8 cellular contexts compared by ENCODE assay signal in genomic region chr17:74960739-74961342, GRCh38. TPM values are rescaled to one million over a fixed set of nuclear protein-coding genes. Genes with fewer than 3 reads are reported as not detected.
DNase-seq lines count a peak whose midpoint lies in the region; ATAC-seq and TF ChIP-seq lines count a peak whose summit lies in the region.

No MANE protein-coding gene starts in this region.

- in situ Hi-C loops in mammary epithelial cell (cut with MboI; ENCODE audit: low sequenced_read_pairs in 2 of 2): loop anchor here (10.0 kb wide), 1 partner anchor 244 kb away; the partner anchor contains the start of gene NUP85 (in 2 of the 2)

- 80% methylated on average over 4 of the region's 17 CpGs for WGBS in mammary epithelial cell (ENCODE audit: low coverage, missing lambda C conversion rate)
- 33 to 60% methylated on average over 13 to 17 of the region's 17 CpGs for WGBS in aorta, 2 donors

- H3K4me2 ChIP-seq in mammary epithelial cell (ENCODE audit: insufficient read depth, low read depth, low read length): no peak overlapping the region

- H3K79me2 ChIP-seq in mammary epithelial cell (ENCODE audit: insufficient read depth, low read length): no peaks in the 10 kb centered on the region

- no TSS peak for BruUV-seq in mammary epithelial cell (replicated peaks; lab: Mats Ljungman, UMichigan)

- dilution Hi-C loops in mammary epithelial cell (cut with HindIII; ENCODE audit: low sequenced_read_pairs): no loop called here

- no peaks in the 10 kb centered on the region for H4K20me1 ChIP-seq in mammary epithelial cell (ENCODE audit: insufficient read depth, low read length)

- H3K27me3 ChIP-seq in mammary epithelial cell (ENCODE audit: insufficient read depth, low read length) (no peaks in the 10 kb centered on the region), aorta (ENCODE audit: control insufficient read depth in 1 of 2, insufficient read depth in 2 of 2, low read length in 1 of 2) (no peaks in the 10 kb centered on the region)

- intact Hi-C loops in mammary epithelial cell (cut with micrococcal nuclease): loop anchor here (1.0 to 5.0 kb wide), 11 partner anchors 45 to 277 kb away; partner anchors contain the start of genes ATP5PD, FDXR, MRPL58 and NT5C
- intact Hi-C loops in aorta (cut with DNase I): loop anchor here (5.0 kb wide), 4 partner anchors 51 to 241 kb away; partner anchors contain the start of genes MRPL58 (in 2 of the 2) and ARMC7 (in 1 of the 2)

- H3K9ac ChIP-seq in mammary epithelial cell (ENCODE audit: insufficient read depth, low read length): no peak overlapping the region

- ATAC-seq in naive thymus-derived CD8-positive, alpha-beta T cell: peak; percentile 45 to 46
- ATAC-seq in aorta (ENCODE audit: low FRiP score): no peak
- no peak for ATAC-seq in HG02588 (IDR thresholded peaks at IDR 0.05; ENCODE audit: unreplicated experiment)
- no peak for ATAC-seq in GM18870 (IDR thresholded peaks at IDR 0.05; ENCODE audit: unreplicated experiment)

- CTCF ChIA-PET in HEK293T (lab: Yijun Ruan, JAX): interaction anchor here (0.6 to 4.0 kb wide), 47 partner anchors 9 to 328 kb away, joined by 3 to 60 read pairs (median 5); partner anchors contain the start of genes CDR2L, FDXR, HID1 and MIF4GD
- CTCF ChIA-PET in mammary epithelial cell (lab: Charles Lee; ENCODE audit: low non-redundant PET): interaction anchor here (0.6 to 1.0 kb wide), 4 partner anchors 32 to 640 kb away, joined by 3 to 11 read pairs (median 8); partner anchors contain the start of gene MRPL58

- H3K27ac Mint-ChIP-seq in naive thymus-derived CD8-positive, alpha-beta T cell: peak overlapping the region in 2 of 10 donors; percentile 51 to 57

- no peaks in the 10 kb centered on the region for H3K36me3 ChIP-seq in mammary epithelial cell (ENCODE audit: insufficient read depth, low read length)
- no peaks in the 10 kb centered on the region for H3K36me3 ChIP-seq in aorta (ENCODE audit: control insufficient read depth in 1 of 2, insufficient read depth in 2 of 2, low read length in 1 of 2)

- H3K9me3 ChIP-seq in mammary epithelial cell (replicated peaks; ENCODE audit: insufficient read depth, low read length) (no peaks in the 10 kb centered on the region), aorta (ENCODE audit: control insufficient read depth, low read length) (no peaks in the 10 kb centered on the region)

- H3K4me3 ChIP-seq in mammary epithelial cell (replicated peaks in 1 of 3; ENCODE audit: insufficient read depth in 1 of 3, low read depth in 2 of 3, low read length in 3 of 3): no peak overlapping the region
- H3K4me3 ChIP-seq in aorta (ENCODE audit: low read length in 2 of 2): no peak overlapping the region

- POLR2A ChIA-PET in HEK293T (lab: Yijun Ruan, JAX): interaction anchor here (0.6 to 2.9 kb wide), 13 partner anchors 22 to 242 kb away, joined by 3 to 66 read pairs (median 4); partner anchors contain the start of genes ARMC7, CDR2L, FDXR and MRPL58
- POLR2A ChIA-PET in naive thymus-derived CD8-positive, alpha-beta T cell (lab: Charles Lee): interaction anchor here (0.5 to 2.5 kb wide), 12 partner anchors 9 to 241 kb away, joined by 3 to 19 read pairs (median 5); partner anchors contain the start of genes HID1, MRPL58 and NT5C

- no peaks in the 10 kb centered on the region for H3K36me3 Mint-ChIP-seq in naive thymus-derived CD8-positive, alpha-beta T cell

- H3K27ac ChIP-seq in mammary epithelial cell (ENCODE audit: insufficient read depth, low read depth, low read length) (no peak overlapping the region), aorta (ENCODE audit: low read depth in 1 of 2, low read length in 2 of 2) (no peak overlapping the region)

- peak; percentile 11 to 49 for TF ChIP-seq CTCF in mammary epithelial cell (conservative IDR thresholded peaks at IDR 0.05 in 1 of 2, IDR thresholded peaks at IDR 0.05 in 1 of 2; ENCODE audit: extremely low read depth in 1 of 2, insufficient read depth in 1 of 2, low read depth in 1 of 2, low read length in 2 of 2)

- H2AFZ ChIP-seq in mammary epithelial cell (ENCODE audit: low read depth, low read length): peak overlapping the region; percentile 5

- peaks cover 3 to 10% (median 4%) of the 10 kb centered on the region in 4 donors for H3K4me1 Mint-ChIP-seq in naive thymus-derived CD8-positive, alpha-beta T cell

- peak; percentile 25 for DNase-seq in CD1c-positive myeloid dendritic cell (ENCODE audit: extremely low spot score)
- peak; percentile 83 for DNase-seq in HEK293T (ENCODE audit: extremely low spot score)
- peak; percentile 65 for DNase-seq in SKM-1 treated with dmso at 0.1 percent for 144 hours (lab: John Stamatoyannopoulos, UW; ENCODE audit: unreplicated experiment)
- peak; percentile 32 for DNase-seq in mammary epithelial cell
- DNase-seq in naive thymus-derived CD8-positive, alpha-beta T cell: peak in 6 of 10 donors; percentile 17 to 70 (median 24)
- no peak for DNase-seq in aorta

- H3K4me1 ChIP-seq in mammary epithelial cell (ENCODE audit: insufficient read depth, low read length): peaks cover 18% of the 10 kb centered on the region
- no peaks in the 10 kb centered on the region for H3K4me1 ChIP-seq in aorta (ENCODE audit: control insufficient read depth in 1 of 2, insufficient read depth in 2 of 2, low read length in 2 of 2)

- no peaks in the 10 kb centered on the region for H3K9me3 Mint-ChIP-seq in naive thymus-derived CD8-positive, alpha-beta T cell

- no peak overlapping the region for H3K4me3 Mint-ChIP-seq in naive thymus-derived CD8-positive, alpha-beta T cell

- no peaks in the 10 kb centered on the region for H3K27me3 Mint-ChIP-seq in naive thymus-derived CD8-positive, alpha-beta T cell

TF ChIP-seq in HEK293T, 16 proteins besides CTCF, POLR2A, EP300 and RAD21:
- no peak for TF ChIP-seq LEF1 (IDR thresholded peaks at IDR 0.05; ENCODE audit: borderline replicate concordance)
- no peak for TF ChIP-seq NFRKB (IDR thresholded peaks at IDR 0.05)
- TF ChIP-seq L3MBTL2 (conservative IDR thresholded peaks at IDR 0.05): peak; percentile 95
- peak; percentile 45; the same call in 1 of the 2 replicates for TF ChIP-seq CTBP1 (IDR thresholded peaks at IDR 0.05; ENCODE audit: borderline replicate concordance)
- TF ChIP-seq FOXM1 (IDR thresholded peaks at IDR 0.05; ENCODE audit: borderline replicate concordance): no peak
- TF ChIP-seq FOXK2 (IDR thresholded peaks at IDR 0.05): no peak
- no peak for TF ChIP-seq ELF4 (IDR thresholded peaks at IDR 0.05)
- no peak for TF ChIP-seq PKNOX1 (IDR thresholded peaks at IDR 0.05)
- TF ChIP-seq ZNF384 (IDR thresholded peaks at IDR 0.05): no peak
- TF ChIP-seq FOXA1 (IDR thresholded peaks at IDR 0.05): no peak
- TF ChIP-seq SP1 (IDR thresholded peaks at IDR 0.05): no peak

RNA-seq across cellular contexts. Expression of gene HID1, which starts 11.7 kb away (rescaled TPM):
- total RNA-seq in mammary epithelial cell (1 to 10 TPM; 1.2 TPM), aorta (10 to 100 TPM; 10.7 to 32.6 TPM)
- polyA plus RNA-seq in mammary epithelial cell (0.52 TPM), aorta (1 to 10 TPM; 6.1 to 7.8 TPM)
- 8.9 TPM for polyA minus RNA-seq in mammary epithelial cell
- 10 to 100 TPM in 1 of 2 experiments, 1 to 10 TPM in 1; 9.5 to 15.0 TPM for total RNA-seq in naive thymus-derived CD8-positive, alpha-beta T cell
- 1 to 10 TPM; 4.2 to 6.9 (median 4.7) TPM for polyA plus RNA-seq in naive thymus-derived CD8-positive, alpha-beta T cell

RNA-seq across cellular contexts. Expression of gene OTOP3, which starts 25.1 kb away (rescaled TPM):
- total RNA-seq in mammary epithelial cell: not detected
- polyA plus RNA-seq in mammary epithelial cell: not detected
- polyA minus RNA-seq in mammary epithelial cell: not detected
- total RNA-seq in naive thymus-derived CD8-positive, alpha-beta T cell: not detected
- not detected for polyA plus RNA-seq in naive thymus-derived CD8-positive, alpha-beta T cell
- not detected for total RNA-seq in aorta
- polyA plus RNA-seq in aorta: 1 to 10 TPM in 1 of 2 donors, not detected in 1; 1.8 TPM

RNA-seq across cellular contexts. Expression of gene CDR2L, which starts 26.6 kb away (rescaled TPM):
- total RNA-seq in mammary epithelial cell (10 to 100 TPM; 38.5 to 45.5 TPM), aorta (10 to 100 TPM; 20.2 to 23.6 TPM)
- polyA plus RNA-seq in mammary epithelial cell (25.8 TPM), aorta (1 to 10 TPM; 5.8 to 7.4 TPM)
- polyA minus RNA-seq in mammary epithelial cell: 15.7 TPM
- total RNA-seq in naive thymus-derived CD8-positive, alpha-beta T cell: under 1 TPM; 0.10 to 0.11 TPM
- polyA plus RNA-seq in naive thymus-derived CD8-positive, alpha-beta T cell: not detected

RNA-seq across cellular contexts. Expression of gene OTOP2, which starts 36.8 kb away (rescaled TPM):
- total RNA-seq in mammary epithelial cell (under 1 TPM in 1 of 2 donors, not detected in 1; 0.28 TPM), aorta (not detected)
- polyA plus RNA-seq in mammary epithelial cell (not detected), aorta (under 1 TPM in 1 of 2 donors, not detected in 1; 0.25 TPM)
- polyA minus RNA-seq in mammary epithelial cell: not detected
- total RNA-seq in naive thymus-derived CD8-positive, alpha-beta T cell: not detected
- not detected for polyA plus RNA-seq in naive thymus-derived CD8-positive, alpha-beta T cell

RNA-seq across cellular contexts. Expression of gene USH1G, which starts 37.8 kb away (rescaled TPM):
- total RNA-seq in mammary epithelial cell: 1 to 10 TPM in 1 of 2 donors, under 1 TPM in 1; 0.17 to 1.1 TPM
- 0.23 TPM for polyA plus RNA-seq in mammary epithelial cell
- 1.7 TPM for polyA minus RNA-seq in mammary epithelial cell
- not detected for total RNA-seq in naive thymus-derived CD8-positive, alpha-beta T cell
- not detected for polyA plus RNA-seq in naive thymus-derived CD8-positive, alpha-beta T cell
- total RNA-seq in aorta: not detected
- polyA plus RNA-seq in aorta: under 1 TPM in 1 of 2 donors, not detected in 1; 0.13 TPM

Comparison
In these comparisons a context has a peak if more than half of its experiments do, and no peak if none do; other contexts are left out.
1. DNase-seq: peak in CD1c-positive myeloid dendritic cell (single experiment), HEK293T (single experiment), SKM-1 treated with dmso at 0.1 percent for 144 hours (single experiment), mammary epithelial cell (single experiment) and naive thymus-derived CD8-positive, alpha-beta T cell (6 of 10); none in aorta (0 of 2).
2. ATAC-seq: peak in naive thymus-derived CD8-positive, alpha-beta T cell (2 of 2); none in aorta (single experiment), HG02588 (single experiment) and GM18870 (single experiment).
3. RNA of gene HID1, which starts 11.7 kb away (total RNA-seq): 10.7 to 32.6 TPM in aorta and 9.5 to 15.0 TPM in naive thymus-derived CD8-positive, alpha-beta T cell; 1.2 TPM in mammary epithelial cell; every median in the first group is over 4 times any median in the second.
4. RNA of gene CDR2L, which starts 26.6 kb away (total RNA-seq): 38.5 to 45.5 TPM in mammary epithelial cell and 20.2 to 23.6 TPM in aorta; 0.10 to 0.11 TPM in naive thymus-derived CD8-positive, alpha-beta T cell; every median in the first group is over 10 times any median in the second.